In the genomic region with DNA sequence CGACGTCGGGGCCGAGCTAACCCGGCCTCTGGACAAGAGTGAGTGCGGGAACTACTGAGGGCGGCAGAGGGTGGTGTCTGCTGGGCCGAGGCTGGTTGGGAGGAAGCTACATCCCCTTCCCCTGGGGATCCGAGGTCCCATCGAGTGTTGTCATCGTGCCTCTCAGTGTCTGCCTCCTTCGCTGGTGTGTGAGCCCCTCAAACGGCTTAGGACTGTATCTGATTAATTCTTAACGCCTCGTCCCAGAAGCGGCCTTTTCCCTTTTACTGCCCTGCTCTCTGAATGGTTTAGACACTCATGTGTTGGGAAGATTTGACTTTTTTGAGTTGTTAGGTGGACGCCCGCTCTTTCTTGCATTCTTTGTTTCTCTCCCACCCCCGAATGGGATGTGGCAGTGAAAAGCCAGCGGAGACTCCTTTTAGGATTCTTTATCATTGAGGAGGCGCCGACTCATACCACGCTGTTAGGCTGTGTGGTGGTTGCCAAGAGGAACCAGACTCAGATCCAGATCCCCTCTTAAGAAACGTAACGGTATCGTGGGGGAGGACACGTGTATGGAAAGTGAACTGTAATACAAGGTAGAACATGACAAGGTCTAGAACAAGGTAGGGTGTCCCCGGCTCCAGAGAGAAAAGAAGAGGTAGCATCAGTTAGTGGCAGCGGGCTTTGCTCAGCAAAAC, we compare ENCODE assay signal across 8 cellular contexts. TPM values are rescaled to one million over a fixed set of nuclear protein-coding genes. Genes with fewer than 3 reads are reported as not detected.
A peak's percentile ranks its signal among the peaks of the same experiment; 100 is the strongest.
DNase-seq lines count a peak whose midpoint lies in the region; ATAC-seq and TF ChIP-seq lines count a peak whose summit lies in the region.

No MANE protein-coding gene starts in this region.

- H3K4me3 ChIP-seq in GM12865 (ENCODE audit: low read depth, low read length), result peak overlapping the region; percentile 100
- H3K4me3 ChIP-seq in retinal pigment epithelial cell (ENCODE audit: low read length), result peak overlapping the region; percentile 99

- peaks cover 4 to 6% of the 10 kb centered on the region in 2 donors for H3K36me3 Mint-ChIP-seq in activated T-cell treated with anti-CD3 and anti-CD28 coated beads, Interleukin-2, amount 50 U/mL, for 72 hours (ENCODE audit: insufficient read depth in 2 of 2)

- ATAC-seq in activated T-cell treated with anti-CD3 and anti-CD28 coated beads, Interleukin-2, amount 50 U/mL, for 72 hours (replicated peaks in 1 of 2), result peak; percentile 54 to 55
- no peak for ATAC-seq in GM18498 (IDR thresholded peaks at IDR 0.05; ENCODE audit: unreplicated experiment)
- ATAC-seq in GM21526 (IDR thresholded peaks at IDR 0.05; ENCODE audit: low FRiP score, unreplicated experiment), result no peak
- no peak for ATAC-seq in HG03280 (IDR thresholded peaks at IDR 0.05; ENCODE audit: unreplicated experiment)

- H3K9me3 Mint-ChIP-seq in activated T-cell treated with anti-CD3 and anti-CD28 coated beads, Interleukin-2, amount 50 U/mL, for 72 hours, result no peaks in the 10 kb centered on the region

- peak overlapping the region; percentile 100 for H3K27ac Mint-ChIP-seq in activated T-cell treated with anti-CD3 and anti-CD28 coated beads, Interleukin-2, amount 50 U/mL, for 72 hours

- peak overlapping the region; percentile 95 to 99 for H3K4me3 Mint-ChIP-seq in activated T-cell treated with anti-CD3 and anti-CD28 coated beads, Interleukin-2, amount 50 U/mL, for 72 hours

- H3K4me1 Mint-ChIP-seq in activated T-cell treated with anti-CD3 and anti-CD28 coated beads, Interleukin-2, amount 50 U/mL, for 72 hours (ENCODE audit: low read depth), result peaks cover 45% of the 10 kb centered on the region

- H3K27me3 Mint-ChIP-seq in activated T-cell treated with anti-CD3 and anti-CD28 coated beads, Interleukin-2, amount 50 U/mL, for 72 hours (ENCODE audit: low read depth), result no peaks in the 10 kb centered on the region

- DNase-seq in GM12865 (ENCODE audit: low read depth) (peak; percentile 22), HuH-7 (ENCODE audit: low spot score) (peak; percentile 12), glomerular visceral epithelial cell (ENCODE audit: extremely low spot score) (peak; percentile 13), retinal pigment epithelial cell (ENCODE audit: low read depth) (no peak)
- DNase-seq in activated T-cell treated with anti-CD3 and anti-CD28 coated beads, Interleukin-2, amount 50 U/mL, for 72 hours, result peak; percentile 45 to 49

- TF ChIP-seq CTCF in GM12865 (IDR thresholded peaks at IDR 0.05; ENCODE audit: insufficient read depth, low read depth, low read length, missing control alignments), result no peak
- no peak for TF ChIP-seq CTCF in retinal pigment epithelial cell (conservative IDR thresholded peaks at IDR 0.05; ENCODE audit: low read depth, low read length)

RNA-seq across cellular contexts. Expression of gene SUPV3L1, which starts 0.6 kb away (rescaled TPM):
- total RNA-seq in activated T-cell treated with anti-CD3 and anti-CD28 coated beads, Interleukin-2, amount 50 U/mL, for 72 hours, result 10 to 100 TPM; 65.2 to 67.5 TPM

RNA-seq across cellular contexts. Expression of gene HKDC1, which starts 39.5 kb away (rescaled TPM):
- 1 to 10 TPM in 1 of 2 donors, under 1 TPM in 1; 0.62 to 1.6 TPM for total RNA-seq in activated T-cell treated with anti-CD3 and anti-CD28 coated beads, Interleukin-2, amount 50 U/mL, for 72 hours

RNA-seq across cellular contexts. Expression of gene VPS26A, which starts 56.7 kb away (rescaled TPM):
- total RNA-seq in activated T-cell treated with anti-CD3 and anti-CD28 coated beads, Interleukin-2, amount 50 U/mL, for 72 hours, result 10 to 100 TPM; 39.0 to 39.1 TPM

Comparison
In these comparisons a context has a peak if more than half of its experiments do, and no peak if none do; other contexts are left out.
1. ATAC-seq: peak in activated T-cell treated with anti-CD3 and anti-CD28 coated beads, Interleukin-2, amount 50 U/mL, for 72 hours (2 of 2); none in GM18498 (single experiment), GM21526 (single experiment) and HG03280 (single experiment).